13 cellular contexts compared by ENCODE assay signal in genomic region chr1:160577661-160578060, GRCh38. TPM values are rescaled to one million over a fixed set of nuclear protein-coding genes. Genes with fewer than 3 reads are reported as not detected.
DNase-seq lines count a peak whose midpoint lies in the region; ATAC-seq and TF ChIP-seq lines count a peak whose summit lies in the region.
"Had no signal": no experiment of that assay in that cellular context is flagged by ENCODE, and none has a peak within 500 bp of the region (broad histone marks: within the 10 kb centered on the region; RNA-seq: fewer than 3 reads in every experiment).

No MANE protein-coding gene starts in this region.

- peak overlapping the region; percentile 99 for H3K27ac Mint-ChIP-seq in stimulated activated naive CD8-positive, alpha-beta T cell treated with anti-CD3 and anti-CD28 coated beads, Interleukin-15, Interleukin-2, amounts not matched to agents 100 ng/mL and 50 ng/mL, for 24 hours
- peak overlapping the region; percentile 81 for H3K27ac Mint-ChIP-seq in activated B cell treated with CpG ODN at 0.5 μM for 24 hours
- peak overlapping the region; percentile 4 to 91 (median 68) for H3K27ac Mint-ChIP-seq in immature natural killer cell

- DNase-seq in stimulated activated naive CD8-positive, alpha-beta T cell treated with anti-CD3 and anti-CD28 coated beads, Interleukin-15, Interleukin-2, amounts not matched to agents 100 U/mL and 50 U/mL, for 24 hours: no peak
- DNase-seq in activated B cell treated with CpG ODN at 0.5 μM for 24 hours (no peak), immature natural killer cell (no peak), upper lobe of right lung (no peak), ureter (ENCODE audit: low spot score) (no peak), right lobe of liver (no peak), NCI-H1694 (lab: John Stamatoyannopoulos, UW) (no peak)
- DNase-seq: activated CD4-positive, alpha-beta T cell treated with anti-CD3 and anti-CD28 coated beads, Interleukin-2, amount 50 U/mL, for 4 hours; cerebellar nuclear complex; H7; NCI-H1436 treated with DMSO at 0.1 percent for 48 hours had no signal

- H3K27me3 ChIP-seq in upper lobe of right lung (no peaks in the 10 kb centered on the region), right lobe of liver (no peaks in the 10 kb centered on the region)

- H3K4me3 Mint-ChIP-seq in stimulated activated naive CD8-positive, alpha-beta T cell treated with anti-CD3 and anti-CD28 coated beads, Interleukin-15, Interleukin-2, amounts not matched to agents 100 ng/mL and 50 ng/mL, for 24 hours: peak overlapping the region; percentile 89
- H3K4me3 Mint-ChIP-seq in activated B cell treated with CpG ODN at 0.5 μM for 24 hours (peak overlapping the region; percentile 91), immature natural killer cell (peak overlapping the region in 4 of 5 donors; percentile 37 to 87 (median 74))

- POLR2A ChIA-PET in activated B cell treated with CpG ODN at 0.5 μM for 24 hours (lab: Charles Lee): interaction anchor here (0.7 to 6.2 kb wide), 6 partner anchors 13 to 608 kb away, joined by 3 to 56 read pairs (median 3); no protein-coding TSS in a partner anchor

- intact Hi-C loops in activated B cell treated with CpG ODN at 0.5 μM for 24 hours (cut with micrococcal nuclease) (loop anchor here (2.0 kb wide), 1 partner anchor 37 kb away; no protein-coding TSS in a partner anchor), upper lobe of right lung (cut with DNase I) (no loop called here), right lobe of liver (cut with DNase I) (no loop called here)

- H3K4me1 Mint-ChIP-seq in stimulated activated naive CD8-positive, alpha-beta T cell treated with anti-CD3 and anti-CD28 coated beads, Interleukin-15, Interleukin-2, amounts not matched to agents 100 ng/mL and 50 ng/mL, for 24 hours (ENCODE audit: low read depth): peaks cover 88% of the 10 kb centered on the region
- H3K4me1 Mint-ChIP-seq in activated B cell treated with CpG ODN at 0.5 μM for 24 hours: peaks cover 81% of the 10 kb centered on the region
- H3K4me1 Mint-ChIP-seq in immature natural killer cell: peaks cover 61 to 62% of the 10 kb centered on the region in 2 donors

- 34% methylated on average over 2 of the region's 2 CpGs for WGBS in right lobe of liver (ENCODE audit: insufficient coverage, low coverage, low lambda C conversion rate, missing lambda C conversion rate)

- peak overlapping the region; percentile 81 for H3K27ac ChIP-seq in upper lobe of right lung
- peak overlapping the region in 1 of 3 donors; percentile 16 for H3K27ac ChIP-seq in right lobe of liver
- H3K27ac ChIP-seq: epithelial cell of prostate had no signal

- H3K4me1 ChIP-seq in upper lobe of right lung (peaks cover 10% of the 10 kb centered on the region), right lobe of liver (no peaks in the 10 kb centered on the region)

- peaks cover 23% of the 10 kb centered on the region for H3K36me3 Mint-ChIP-seq in stimulated activated naive CD8-positive, alpha-beta T cell treated with anti-CD3 and anti-CD28 coated beads, Interleukin-15, Interleukin-2, amounts not matched to agents 100 ng/mL and 50 ng/mL, for 24 hours (ENCODE audit: low read depth)
- peaks cover 28% of the 10 kb centered on the region for H3K36me3 Mint-ChIP-seq in activated B cell treated with CpG ODN at 0.5 μM for 24 hours (ENCODE audit: low read depth)
- peaks cover 0 to 5% (median 0%) of the 10 kb centered on the region in 3 donors for H3K36me3 Mint-ChIP-seq in immature natural killer cell

- no peaks in the 10 kb centered on the region for H3K36me3 ChIP-seq in upper lobe of right lung
- H3K36me3 ChIP-seq in right lobe of liver: no peaks in the 10 kb centered on the region

- CTCF ChIA-PET in activated B cell treated with CpG ODN at 0.5 μM for 24 hours (lab: Charles Lee): interaction anchor here (0.8 to 2.3 kb wide), 5 partner anchors 25 to 149 kb away, joined by 3 to 7 read pairs (median 5); no protein-coding TSS in a partner anchor

- H3K9me3 Mint-ChIP-seq in stimulated activated naive CD8-positive, alpha-beta T cell treated with anti-CD3 and anti-CD28 coated beads, Interleukin-15, Interleukin-2, amounts not matched to agents 100 ng/mL and 50 ng/mL, for 24 hours: no peaks in the 10 kb centered on the region
- H3K9me3 Mint-ChIP-seq in activated B cell treated with CpG ODN at 0.5 μM for 24 hours (no peaks in the 10 kb centered on the region), immature natural killer cell (no peaks in the 10 kb centered on the region)

- H3K4me3 ChIP-seq in upper lobe of right lung (peak overlapping the region; percentile 43), right lobe of liver (no peak overlapping the region)

- H3K9me3 ChIP-seq in upper lobe of right lung (no peaks in the 10 kb centered on the region), right lobe of liver (no peaks in the 10 kb centered on the region)

- H3K27me3 Mint-ChIP-seq in stimulated activated naive CD8-positive, alpha-beta T cell treated with anti-CD3 and anti-CD28 coated beads, Interleukin-15, Interleukin-2, amounts not matched to agents 100 ng/mL and 50 ng/mL, for 24 hours: no peaks in the 10 kb centered on the region
- H3K27me3 Mint-ChIP-seq in activated B cell treated with CpG ODN at 0.5 μM for 24 hours: no peaks in the 10 kb centered on the region
- peaks cover 0 to 2% (median 0%) of the 10 kb centered on the region in 3 donors for H3K27me3 Mint-ChIP-seq in immature natural killer cell (ENCODE audit: low read depth in 3 of 3)

- TF ChIP-seq CTCF in activated B cell treated with CpG ODN at 0.5 μM for 24 hours (IDR thresholded peaks at IDR 0.05) (no peak), upper lobe of right lung (IDR thresholded peaks at IDR 0.05) (no peak), right lobe of liver (IDR thresholded peaks at IDR 0.05) (no peak)

- TF ChIP-seq POLR2A in right lobe of liver (IDR thresholded peaks at IDR 0.05): no peak

- no peak for ATAC-seq in stimulated activated naive CD8-positive, alpha-beta T cell treated with anti-CD3 and anti-CD28 coated beads, Interleukin-15, Interleukin-2, amounts not matched to agents 100 U/mL and 50 U/mL, for 24 hours
- ATAC-seq in activated B cell treated with CpG ODN at 0.5 μM for 24 hours (ENCODE audit: low read depth) (no peak), upper lobe of right lung (no peak), right lobe of liver (no peak)

RNA-seq across cellular contexts. Expression of gene CD84, which starts 1.6 kb away (rescaled TPM):
- total RNA-seq in activated B cell treated with CpG ODN at 0.5 μM for 24 hours (57.5 and 65.5 TPM in 2 replicates), upper lobe of right lung (20.7 TPM), ureter (7.7 TPM), right lobe of liver (10 to 100 TPM in 1 of 6 experiments, 1 to 10 TPM in 5; 2.4 to 11.1 (median 3.4) TPM)
- polyA plus RNA-seq in immature natural killer cell: 1 to 10 TPM; 2.1 to 3.9 (median 3.0) TPM
- total RNA-seq: H7 had no signal

RNA-seq across cellular contexts. Expression of gene SLAMF6, which starts 54.6 kb away (rescaled TPM):
- 28.7 and 31.2 TPM in 2 replicates for total RNA-seq in activated B cell treated with CpG ODN at 0.5 μM for 24 hours
- polyA plus RNA-seq in immature natural killer cell: 100 to 1,000 TPM; 105 to 210 (median 125) TPM
- total RNA-seq in upper lobe of right lung: 4.4 TPM
- 3.0 TPM for total RNA-seq in ureter
- total RNA-seq in right lobe of liver: 1 to 10 TPM in 1 of 6 experiments, under 1 TPM in 5; 0.26 to 1.1 (median 0.69) TPM
- total RNA-seq: H7 had no signal
